ENCODE assay signal across 18 cellular contexts in genomic region chr3:186515115-186515514, GRCh38. TPM values are rescaled to one million over a fixed set of nuclear protein-coding genes. Genes with fewer than 3 reads are reported as not detected.
DNase-seq lines count a peak whose midpoint lies in the region; ATAC-seq and TF ChIP-seq lines count a peak whose summit lies in the region.
"Had no signal": no experiment of that assay in that cellular context is flagged by ENCODE, and none has a peak within 500 bp of the region (broad histone marks: within the 10 kb centered on the region; RNA-seq: fewer than 3 reads in every experiment).

No MANE protein-coding gene starts in this region.

- H3K4me3 ChIP-seq in CD4-positive, CD25-positive, alpha-beta regulatory T cell (ENCODE audit: low read depth, low read length), result no peak overlapping the region
- no peak overlapping the region; the same call in 1 of the 2 replicates for H3K4me3 ChIP-seq in Jurkat, Clone E6-1 (ENCODE audit: low read length)
- H3K4me3 ChIP-seq: esophagus squamous epithelium, right atrium auricular region had no signal

- peaks cover 22 to 68% (median 32%) of the 10 kb centered on the region in 4 donors for H3K4me1 Mint-ChIP-seq in CD4-positive, CD25-positive, alpha-beta regulatory T cell
- H3K4me1 Mint-ChIP-seq in T-helper 2 cell treated with Interferon-gamma antibody and Interleukin-4, amounts not matched to agents 5 μg/mL and 100 μg/mL, for 36 hours (ENCODE audit: low read depth), result peaks cover 27% of the 10 kb centered on the region
- H3K4me1 Mint-ChIP-seq in central memory CD8-positive, alpha-beta T cell, result peaks cover 44% of the 10 kb centered on the region
- peaks cover 33% of the 10 kb centered on the region for H3K4me1 Mint-ChIP-seq in nephron progenitor cell

- TF ChIP-seq CTCF in nephron progenitor cell (IDR thresholded peaks at IDR 0.05), result no peak

- H3K36me3 ChIP-seq in CD4-positive, CD25-positive, alpha-beta regulatory T cell (ENCODE audit: control insufficient read depth, insufficient read depth, low read length), result no peaks in the 10 kb centered on the region
- H3K36me3 ChIP-seq: esophagus squamous epithelium, right atrium auricular region had no signal

- peak overlapping the region in 3 of 4 donors; percentile 2 to 39 (median 11) for H3K4me3 Mint-ChIP-seq in CD4-positive, CD25-positive, alpha-beta regulatory T cell
- no peak overlapping the region for H3K4me3 Mint-ChIP-seq in T-helper 2 cell treated with Interferon-gamma antibody and Interleukin-4, amounts not matched to agents 5 μg/mL and 100 μg/mL, for 36 hours
- peak overlapping the region; percentile 10 for H3K4me3 Mint-ChIP-seq in central memory CD8-positive, alpha-beta T cell
- H3K4me3 Mint-ChIP-seq in nephron progenitor cell, result no peak overlapping the region
- H3K4me3 Mint-ChIP-seq: neural crest cell had no signal

- no peaks in the 10 kb centered on the region for H3K27me3 ChIP-seq in CD4-positive, CD25-positive, alpha-beta regulatory T cell (ENCODE audit: control insufficient read depth, insufficient read depth, low read length)
- H3K27me3 ChIP-seq: right atrium auricular region had no signal

- ATAC-seq in CD4-positive, CD25-positive, alpha-beta regulatory T cell (ENCODE audit: low read depth in 2 of 2), result no peak
- peak; percentile 37 for ATAC-seq in central memory CD8-positive, alpha-beta T cell (replicated peaks; ENCODE audit: extremely low read depth, poor library complexity, severe bottlenecking)
- no peak for ATAC-seq in GM21390 (IDR thresholded peaks at IDR 0.05; ENCODE audit: unreplicated experiment)
- ATAC-seq: left ventricle myocardium superior, PC-3 had no signal

- H3K36me3 Mint-ChIP-seq in CD4-positive, CD25-positive, alpha-beta regulatory T cell, result no peaks in the 10 kb centered on the region
- H3K36me3 Mint-ChIP-seq in T-helper 2 cell treated with Interferon-gamma antibody and Interleukin-4, amounts not matched to agents 5 μg/mL and 100 μg/mL, for 36 hours (ENCODE audit: low read depth), result no peaks in the 10 kb centered on the region
- peaks cover 5% of the 10 kb centered on the region for H3K36me3 Mint-ChIP-seq in central memory CD8-positive, alpha-beta T cell (ENCODE audit: insufficient read depth)
- no peaks in the 10 kb centered on the region for H3K36me3 Mint-ChIP-seq in nephron progenitor cell (ENCODE audit: low read depth)

- peaks cover 56% of the 10 kb centered on the region for H3K4me1 ChIP-seq in CD4-positive, CD25-positive, alpha-beta regulatory T cell (ENCODE audit: control insufficient read depth, insufficient read depth, low read length, poor library complexity, severe bottlenecking)
- H3K4me1 ChIP-seq: esophagus squamous epithelium, right atrium auricular region had no signal

- H3K27me3 Mint-ChIP-seq in CD4-positive, CD25-positive, alpha-beta regulatory T cell, result no peaks in the 10 kb centered on the region
- H3K27me3 Mint-ChIP-seq in T-helper 2 cell treated with Interferon-gamma antibody and Interleukin-4, amounts not matched to agents 5 μg/mL and 100 μg/mL, for 36 hours (ENCODE audit: low read depth), result peaks cover 2% of the 10 kb centered on the region
- H3K27me3 Mint-ChIP-seq in central memory CD8-positive, alpha-beta T cell, result peaks cover 11% of the 10 kb centered on the region
- peaks cover 9% of the 10 kb centered on the region for H3K27me3 Mint-ChIP-seq in nephron progenitor cell (ENCODE audit: low read depth, poor library complexity)

- no peaks in the 10 kb centered on the region for H3K9me3 ChIP-seq in CD4-positive, CD25-positive, alpha-beta regulatory T cell (ENCODE audit: control insufficient read depth in 2 of 2, low read length in 2 of 2)
- H3K9me3 ChIP-seq: right atrium auricular region had no signal

- H3K27ac Mint-ChIP-seq in CD4-positive, CD25-positive, alpha-beta regulatory T cell, result peak overlapping the region in 2 of 3 donors; percentile 62 to 72
- H3K27ac Mint-ChIP-seq in T-helper 2 cell treated with Interferon-gamma antibody and Interleukin-4, amounts not matched to agents 5 μg/mL and 100 μg/mL, for 36 hours, result peak overlapping the region; percentile 23
- H3K27ac Mint-ChIP-seq in central memory CD8-positive, alpha-beta T cell (ENCODE audit: low read depth), result peak overlapping the region; percentile 59
- no peak overlapping the region for H3K27ac Mint-ChIP-seq in nephron progenitor cell

- H3K27ac ChIP-seq in CD4-positive, CD25-positive, alpha-beta regulatory T cell (ENCODE audit: insufficient read depth, low read length, poor library complexity, severe bottlenecking), result no peak overlapping the region
- H3K27ac ChIP-seq: esophagus squamous epithelium, right atrium auricular region had no signal

- peak in 2 of 3 donors; percentile 27 to 40 for DNase-seq in CD4-positive, CD25-positive, alpha-beta regulatory T cell
- peak; percentile 82 for DNase-seq in Jurkat, Clone E6-1 (ENCODE audit: low read depth, low spot score)
- peak; percentile 6 for DNase-seq in T-helper 2 cell treated with Interferon-gamma antibody and Interleukin-4, amounts not matched to agents 5 μg/mL and 100 μg/mL, for 36 hours (ENCODE audit: low spot score)
- peak in 1 of 2 donors; percentile 23 for DNase-seq in central memory CD8-positive, alpha-beta T cell (ENCODE audit: low spot score in 2 of 2)
- DNase-seq in NCI-H510A treated with DMSO at 0.1 percent for 48 hours (lab: John Stamatoyannopoulos, UW), result no peak
- no peak for DNase-seq in nephron progenitor cell
- DNase-seq in NCI-H146 (lab: John Stamatoyannopoulos, UW), result no peak
- DNase-seq: esophagus squamous epithelium; HCEC 1CT; hippocampal formation; left ventricle myocardium superior; NCI-H1048; NCI-H345; PC-3; stimulated activated CD4-positive, alpha-beta T cell treated with anti-CD3 and anti-CD28 coated beads, Interleukin-2, amount 100 ng/mL, for 48 hours had no signal

- no peaks in the 10 kb centered on the region for H3K9me3 Mint-ChIP-seq in CD4-positive, CD25-positive, alpha-beta regulatory T cell
- H3K9me3 Mint-ChIP-seq in T-helper 2 cell treated with Interferon-gamma antibody and Interleukin-4, amounts not matched to agents 5 μg/mL and 100 μg/mL, for 36 hours, result peaks cover 4% of the 10 kb centered on the region
- H3K9me3 Mint-ChIP-seq in central memory CD8-positive, alpha-beta T cell, result no peaks in the 10 kb centered on the region
- H3K9me3 Mint-ChIP-seq in nephron progenitor cell, result peaks cover 3% of the 10 kb centered on the region
- H3K9me3 Mint-ChIP-seq: neural crest cell had no signal

RNA-seq across cellular contexts. Expression of gene CRYGS, which starts 29.1 kb away (rescaled TPM):
- 2.1 TPM for total RNA-seq in CD4-positive, CD25-positive, alpha-beta regulatory T cell
- under 1 TPM in 2 of 4 donors, not detected in 2; 0.36 to 0.53 TPM for polyA plus RNA-seq in CD4-positive, CD25-positive, alpha-beta regulatory T cell
- 5.3 TPM for polyA plus RNA-seq in Jurkat, Clone E6-1 (2012; ENCODE audit: insufficient read depth, insufficient read length)

RNA-seq across cellular contexts. Expression of gene TBCCD1, which starts 52.0 kb away (rescaled TPM):
- total RNA-seq in CD4-positive, CD25-positive, alpha-beta regulatory T cell, result 19.8 TPM
- 10 to 100 TPM; 18.7 to 23.9 (median 22.5) TPM for polyA plus RNA-seq in CD4-positive, CD25-positive, alpha-beta regulatory T cell
- polyA plus RNA-seq in Jurkat, Clone E6-1 (2012; ENCODE audit: insufficient read depth, insufficient read length), result 25.2 TPM

RNA-seq across cellular contexts. Expression of gene DNAJB11, which starts 55.4 kb away (rescaled TPM):
- 91.9 TPM for total RNA-seq in CD4-positive, CD25-positive, alpha-beta regulatory T cell
- 10 to 100 TPM; 26.4 to 42.2 (median 34.6) TPM for polyA plus RNA-seq in CD4-positive, CD25-positive, alpha-beta regulatory T cell
- polyA plus RNA-seq in Jurkat, Clone E6-1 (2012; ENCODE audit: insufficient read depth, insufficient read length), result 57.3 TPM

Comparison
In these comparisons a context has a peak if more than half of its experiments do, and no peak if none do; other contexts are left out.
1. DNase-seq: peak in CD4-positive, CD25-positive, alpha-beta regulatory T cell (2 of 3), Jurkat, Clone E6-1 (single experiment) and T-helper 2 cell treated with Interferon-gamma antibody and Interleukin-4, amounts not matched to agents 5 μg/mL and 100 μg/mL, for 36 hours (single experiment); none in NCI-H510A treated with DMSO at 0.1 percent for 48 hours (single experiment), nephron progenitor cell (single experiment) and NCI-H146 (single experiment).
2. H3K4me3 Mint-ChIP-seq: peak in CD4-positive, CD25-positive, alpha-beta regulatory T cell (3 of 4) and central memory CD8-positive, alpha-beta T cell (single experiment); none in T-helper 2 cell treated with Interferon-gamma antibody and Interleukin-4, amounts not matched to agents 5 μg/mL and 100 μg/mL, for 36 hours (single experiment) and nephron progenitor cell (single experiment).